Comparison of ENCODE assay signal across 1 cellular context in the genomic region with DNA sequence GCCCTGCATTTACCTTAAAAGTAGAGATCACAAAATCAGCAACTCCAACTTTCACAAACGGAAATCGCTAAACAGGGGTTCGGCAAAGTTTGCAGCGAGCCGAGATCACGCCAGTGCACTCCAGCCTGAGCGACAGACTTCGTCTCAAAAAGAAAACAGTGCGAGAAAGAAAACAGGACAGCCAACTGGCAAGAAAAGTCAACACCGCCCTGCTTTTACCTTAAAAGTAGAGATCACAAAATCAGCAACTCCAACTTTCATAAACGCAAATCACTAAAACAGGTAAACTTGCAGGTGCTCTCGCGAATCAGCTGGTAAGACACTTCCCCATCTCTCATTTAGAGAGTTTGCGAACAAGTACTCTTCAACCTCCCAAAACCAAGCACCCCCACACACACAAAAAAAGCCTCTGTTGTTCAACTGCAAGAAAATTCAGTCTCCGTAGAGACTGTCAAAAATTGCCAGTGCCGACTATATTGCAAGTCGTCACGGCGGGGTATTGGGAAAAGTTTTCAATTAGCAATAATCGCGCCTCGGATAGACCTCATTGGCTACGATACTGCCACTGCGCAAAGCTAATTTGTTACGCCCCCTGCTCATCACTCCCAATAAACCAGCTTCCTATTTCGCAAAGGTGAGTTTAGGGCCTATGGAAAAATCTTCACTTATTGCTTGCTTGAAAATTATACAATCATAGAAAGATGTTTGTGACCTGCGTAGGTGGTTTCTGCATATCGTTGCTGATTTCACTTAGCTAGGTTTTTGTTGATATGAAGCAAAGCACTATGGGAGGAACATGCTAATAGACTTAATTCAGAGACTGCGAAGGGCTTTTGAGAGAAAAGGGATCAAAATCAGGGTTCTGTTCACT.
TF ChIP-seq lines count a peak whose summit lies in the region.

Gene RNU4-1 (minus strand): TSS at position 577 of the 871 bp plus-strand sequence.

TF ChIP-seq in WTC11, 78 proteins besides CTCF, POLR2A, EP300 and RAD21 (continued from another document):
- TF ChIP-seq, protein P1, sequence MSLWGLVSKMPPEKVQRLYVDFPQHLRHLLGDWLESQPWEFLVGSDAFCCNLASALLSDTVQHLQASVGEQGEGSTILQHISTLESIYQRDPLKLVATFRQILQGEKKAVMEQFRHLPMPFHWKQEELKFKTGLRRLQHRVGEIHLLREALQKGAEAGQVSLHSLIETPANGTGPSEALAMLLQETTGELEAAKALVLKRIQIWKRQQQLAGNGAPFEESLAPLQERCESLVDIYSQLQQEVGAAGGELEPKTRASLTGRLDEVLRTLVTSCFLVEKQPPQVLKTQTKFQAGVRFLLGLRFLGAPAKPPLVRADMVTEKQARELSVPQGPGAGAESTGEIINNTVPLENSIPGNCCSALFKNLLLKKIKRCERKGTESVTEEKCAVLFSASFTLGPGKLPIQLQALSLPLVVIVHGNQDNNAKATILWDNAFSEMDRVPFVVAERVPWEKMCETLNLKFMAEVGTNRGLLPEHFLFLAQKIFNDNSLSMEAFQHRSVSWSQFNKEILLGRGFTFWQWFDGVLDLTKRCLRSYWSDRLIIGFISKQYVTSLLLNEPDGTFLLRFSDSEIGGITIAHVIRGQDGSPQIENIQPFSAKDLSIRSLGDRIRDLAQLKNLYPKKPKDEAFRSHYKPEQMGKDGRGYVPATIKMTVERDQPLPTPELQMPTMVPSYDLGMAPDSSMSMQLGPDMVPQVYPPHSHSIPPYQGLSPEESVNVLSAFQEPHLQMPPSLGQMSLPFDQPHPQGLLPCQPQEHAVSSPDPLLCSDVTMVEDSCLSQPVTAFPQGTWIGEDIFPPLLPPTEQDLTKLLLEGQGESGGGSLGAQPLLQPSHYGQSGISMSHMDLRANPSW (CRISPR knock-in tag; conservative IDR thresholded peaks at IDR 0.05; ENCODE audit: low read depth): no peak
- no peak for TF ChIP-seq TCF7 (CRISPR knock-in tag; IDR thresholded peaks at IDR 0.05; ENCODE audit: low read depth)
